Comparison of ENCODE assay signal across 34 cellular contexts in genomic region chr5:175610898-175611297, GRCh38. TPM values are rescaled to one million over a fixed set of nuclear protein-coding genes. Genes with fewer than 3 reads are reported as not detected.
"Had no signal": no experiment of that assay in that cellular context is flagged by ENCODE, and none has a peak within 500 bp of the region (broad histone marks: within the 10 kb centered on the region; RNA-seq: fewer than 3 reads in every experiment).

No MANE protein-coding gene starts in this region.

- H3K27me3 ChIP-seq: cardiac muscle cell, foreskin keratinocyte, gastrocnemius medialis, heart left ventricle had no signal

- H3K4me1 Mint-ChIP-seq: activated B cell treated with CpG ODN at 0.5 μM for 24 hours, brain had no signal

- H3K4me3 Mint-ChIP-seq: activated B cell treated with CpG ODN at 0.5 μM for 24 hours; activated CD8-positive, alpha-beta T cell treated with anti-CD3 and anti-CD28 coated beads for 36 hours; activated naive CD4-positive, alpha-beta T cell treated with anti-CD3 and anti-CD28 coated beads for 36 hours; activated naive CD4-positive, alpha-beta T cell treated with anti-CD3 and anti-CD28 coated beads, Interleukin-2, amount 50 U/mL, for 24 hours; activated naive CD8-positive, alpha-beta T cell treated with anti-CD3 and anti-CD28 coated beads, Interleukin-2, amount 10 ng/mL, durations not matched to agents 7 days and 5 days; activated T-cell treated with anti-CD3 and anti-CD28 coated beads, Interleukin-2, amount 50 U/mL, for 4 hours; central memory CD8-positive, alpha-beta T cell; T-cell; T-helper 2 cell treated with Interferon-gamma antibody and Interleukin-4, amounts not matched to agents 5 μg/mL and 100 μg/mL, for 36 hours had no signal

- H3K4me3 ChIP-seq: breast epithelium, cardiac muscle cell, esophagus muscularis mucosa, gastrocnemius medialis, heart left ventricle had no signal

- H3K27ac ChIP-seq: breast epithelium, cardiac muscle cell, esophagus muscularis mucosa, foreskin keratinocyte, gastrocnemius medialis, heart left ventricle, WERI-Rb-1 had no signal

- H3K9me3 ChIP-seq: breast epithelium, esophagus muscularis mucosa, gastrocnemius medialis, heart left ventricle had no signal

- DNase-seq: activated B cell treated with CpG ODN at 0.5 μM for 24 hours; activated CD4-positive, alpha-beta T cell treated with anti-CD3 and anti-CD28 coated beads for 48 hours; activated CD4-positive, alpha-beta T cell treated with anti-CD3 and anti-CD28 coated beads, Interleukin-2, amount 50 U/mL, for 1 hour; activated CD4-positive, alpha-beta T cell treated with anti-CD3 and anti-CD28 coated beads, Interleukin-2, amount 50 U/mL, for 48 hours; activated CD8-positive, alpha-beta memory T cell treated with anti-CD3 and anti-CD28 coated beads for 24 hours; activated CD8-positive, alpha-beta T cell treated with anti-CD3 and anti-CD28 coated beads for 36 hours; activated effector memory CD4-positive, alpha-beta T cell treated with anti-CD3 and anti-CD28 coated beads, Interleukin-2, amount 50 U/mL, for 16 hours; activated naive CD4-positive, alpha-beta T cell treated with anti-CD3 and anti-CD28 coated beads for 36 hours; activated naive CD8-positive, alpha-beta T cell treated with anti-CD3 and anti-CD28 coated beads, Interleukin-2, amount 10 ng/mL, durations not matched to agents 7 days and 5 days; activated T-cell treated with anti-CD3 and anti-CD28 coated beads, Interleukin-2, amount 50 U/mL, for 4 hours; amniotic stem cell; aorta; effector memory CD4-positive, alpha-beta T cell; erythroblast; foreskin keratinocyte; gastrocnemius medialis; glutamatergic neuron; heart left ventricle; SW 1271; T-cell; T-helper 17 cell; T1000; WERI-Rb-1 had no signal

- H3K36me3 ChIP-seq: breast epithelium, cardiac muscle cell, esophagus muscularis mucosa, gastrocnemius medialis, heart left ventricle, WERI-Rb-1 had no signal

- H3K27me3 Mint-ChIP-seq: activated CD8-positive, alpha-beta T cell treated with anti-CD3 and anti-CD28 coated beads for 36 hours; activated naive CD4-positive, alpha-beta T cell treated with anti-CD3 and anti-CD28 coated beads, Interleukin-2, amount 50 U/mL, for 24 hours had no signal

- H3K27ac Mint-ChIP-seq: activated B cell treated with CpG ODN at 0.5 μM for 24 hours; activated CD8-positive, alpha-beta T cell treated with anti-CD3 and anti-CD28 coated beads for 36 hours; activated naive CD4-positive, alpha-beta T cell treated with anti-CD3 and anti-CD28 coated beads for 36 hours; activated naive CD4-positive, alpha-beta T cell treated with anti-CD3 and anti-CD28 coated beads, Interleukin-2, amount 50 U/mL, for 24 hours; activated naive CD8-positive, alpha-beta T cell treated with anti-CD3 and anti-CD28 coated beads, Interleukin-2, amount 10 ng/mL, durations not matched to agents 7 days and 5 days; activated T-helper 2 cell treated with anti-CD3 and anti-CD28 coated beads, Interferon-gamma antibody, Interleukin-2, Interleukin-4, amounts not matched to agents 10 μg/mL and 5 μg/mL and 100 μg/mL, durations not matched to agents 14 hours and 24 hours and 36 hours; T-cell; T-helper 17 cell; T-helper 2 cell treated with Interferon-gamma antibody and Interleukin-4, amounts not matched to agents 5 μg/mL and 100 μg/mL, for 36 hours had no signal

- FAIRE-seq: colon had no signal

- H3K36me3 Mint-ChIP-seq: activated naive CD4-positive, alpha-beta T cell treated with anti-CD3 and anti-CD28 coated beads, Interleukin-2, amount 50 U/mL, for 24 hours; activated naive CD8-positive, alpha-beta T cell treated with anti-CD3 and anti-CD28 coated beads, Interleukin-2, amount 10 ng/mL, durations not matched to agents 7 days and 5 days; brain; T-cell had no signal

- ATAC-seq: activated CD4-positive, CD25-positive, alpha-beta regulatory T cell treated with anti-CD3 and anti-CD28 coated beads, Interleukin-2, amount 50 U/mL, for 24 hours; activated CD8-positive, alpha-beta T cell treated with anti-CD3 and anti-CD28 coated beads for 36 hours; activated T-cell treated with anti-CD3 and anti-CD28 coated beads, Interleukin-2, amount 50 U/mL, for 4 hours; foreskin keratinocyte; gastrocnemius medialis; heart left ventricle; T-cell; T-helper 17 cell had no signal

- H3K9me3 Mint-ChIP-seq: activated B cell treated with CpG ODN at 0.5 μM for 24 hours; activated naive CD4-positive, alpha-beta T cell treated with anti-CD3 and anti-CD28 coated beads, Interleukin-2, amount 50 U/mL, for 24 hours; central memory CD8-positive, alpha-beta T cell; T-cell had no signal

- H3K4me1 ChIP-seq: breast epithelium, esophagus muscularis mucosa, foreskin keratinocyte, gastrocnemius medialis had no signal

RNA-seq across cellular contexts. Expression of gene HRH2, which starts 47.0 kb away (rescaled TPM):
- total RNA-seq: activated B cell treated with CpG ODN at 0.5 μM for 24 hours, dermis microvascular lymphatic vessel endothelial cell, foreskin keratinocyte had no signal
- polyA plus RNA-seq: foreskin keratinocyte had no signal
